ENCODE assay signal across 11 cellular contexts in the genomic region with DNA sequence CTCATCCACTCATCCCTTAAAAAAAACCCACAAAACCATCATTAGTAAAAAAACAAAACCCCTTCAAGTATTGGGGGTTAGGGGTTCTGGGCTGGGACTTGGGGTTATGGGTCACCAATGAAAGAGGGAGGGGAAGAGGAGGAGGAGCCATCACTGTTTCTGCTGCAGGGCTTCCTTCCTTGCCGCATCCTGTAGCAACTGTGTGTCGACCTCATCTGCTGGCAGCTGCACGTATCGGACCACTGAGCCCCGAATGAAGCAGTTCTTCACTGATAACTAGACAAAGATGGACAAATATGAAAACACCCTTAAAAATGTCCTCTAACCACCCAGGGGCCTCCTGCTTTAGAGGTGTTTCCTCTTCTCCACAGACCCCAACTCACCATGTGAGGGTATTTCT. TPM values are rescaled to one million over a fixed set of nuclear protein-coding genes. Genes with fewer than 3 reads are reported as not detected.
DNase-seq lines count a peak whose midpoint lies in the region; ATAC-seq and TF ChIP-seq lines count a peak whose summit lies in the region.
"Had no signal": no experiment of that assay in that cellular context is flagged by ENCODE, and none has a peak within 500 bp of the region (broad histone marks: within the 10 kb centered on the region; RNA-seq: fewer than 3 reads in every experiment).

No MANE protein-coding gene starts in this region.

- H3K9me3 ChIP-seq in esophagus (ENCODE audit: control insufficient read depth in 2 of 2, insufficient read depth in 1 of 2, low read depth in 1 of 2, low read length in 1 of 2) (no peaks in the 10 kb centered on the region), body of pancreas (no peaks in the 10 kb centered on the region)

- DNase-seq in activated naive CD4-positive, alpha-beta T cell treated with Interleukin-2 at 50 U/mL for 16 hours = peak; percentile 16
- no peak for DNase-seq in activated naive CD4-positive, alpha-beta T cell (lab: John Stamatoyannopoulos, UW)
- DNase-seq in activated B cell treated with CpG ODN at 0.5 μM for 24 hours (no peak), NCI-H446 treated with DMSO at 0.1 percent for 48 hours (lab: John Stamatoyannopoulos, UW) (no peak), NCI-H345 treated with DMSO at 0.1 percent for 48 hours (lab: John Stamatoyannopoulos, UW; ENCODE audit: unreplicated experiment) (no peak), body of pancreas (no peak)
- DNase-seq in stimulated activated naive CD8-positive, alpha-beta T cell treated with anti-CD3 and anti-CD28 coated beads, Interleukin-15, amount 100 ng/mL, for 72 hours = no peak
- DNase-seq: GF-D8, NCI-H187 had no signal

- intact Hi-C loops in activated B cell treated with CpG ODN at 0.5 μM for 24 hours (cut with micrococcal nuclease) = loop anchor here (2.0 kb wide), 1 partner anchor 17 kb away; the partner anchor contains the start of genes HSPA1A and HSPA1L
- intact Hi-C loops in body of pancreas (cut with DNase I) = no loop called here

- H3K9me3 Mint-ChIP-seq in activated B cell treated with CpG ODN at 0.5 μM for 24 hours = no peaks in the 10 kb centered on the region
- H3K9me3 Mint-ChIP-seq in stimulated activated naive CD8-positive, alpha-beta T cell treated with anti-CD3 and anti-CD28 coated beads, Interleukin-15, amount 100 ng/mL, for 72 hours = no peaks in the 10 kb centered on the region

- no peak for ATAC-seq in activated B cell treated with CpG ODN at 0.5 μM for 24 hours (ENCODE audit: low read depth)
- no peak for ATAC-seq in stimulated activated naive CD8-positive, alpha-beta T cell treated with anti-CD3 and anti-CD28 coated beads, Interleukin-15, amount 100 ng/mL, for 72 hours
- no peak for ATAC-seq in body of pancreas

- no peaks in the 10 kb centered on the region for H3K36me3 ChIP-seq in esophagus (ENCODE audit: control insufficient read depth in 2 of 2, insufficient read depth in 2 of 2, low read length in 1 of 2)
- H3K36me3 ChIP-seq in body of pancreas (replicated peaks in 1 of 2; ENCODE audit: insufficient read depth in 1 of 2, low read depth in 2 of 2) = no peaks in the 10 kb centered on the region

- POLR2A ChIA-PET in activated B cell treated with CpG ODN at 0.5 μM for 24 hours (lab: Charles Lee) = interaction anchor here (0.6 to 5.9 kb wide), 6 partner anchors 8 to 133 kb away, joined by 3 to 103 read pairs (median 5); partner anchors contain the start of genes CLIC1, LSM2 and MSH5

- H3K27ac Mint-ChIP-seq in activated B cell treated with CpG ODN at 0.5 μM for 24 hours = peak overlapping the region; percentile 89
- H3K27ac Mint-ChIP-seq in stimulated activated naive CD8-positive, alpha-beta T cell treated with anti-CD3 and anti-CD28 coated beads, Interleukin-15, amount 100 ng/mL, for 72 hours = peak overlapping the region in 1 of 2 donors; percentile 81

- TF ChIP-seq POLR2A in body of pancreas (IDR thresholded peaks at IDR 0.05) = no peak

- H3K27me3 ChIP-seq in esophagus (ENCODE audit: control insufficient read depth in 1 of 2, insufficient read depth in 2 of 2, low read length in 2 of 2) (no peaks in the 10 kb centered on the region), body of pancreas (no peaks in the 10 kb centered on the region)

- H3K4me3 ChIP-seq in esophagus (ENCODE audit: low read depth in 1 of 2, low read length in 2 of 2) = no peak overlapping the region
- no peak overlapping the region for H3K4me3 ChIP-seq in body of pancreas
- H3K4me3 ChIP-seq: smooth muscle cell had no signal

- H3K27ac ChIP-seq in esophagus (ENCODE audit: low read depth in 2 of 2, low read length in 1 of 2) = peak overlapping the region; percentile 33 to 41
- no peak overlapping the region for H3K27ac ChIP-seq in body of pancreas

- H3K4me1 ChIP-seq in esophagus (ENCODE audit: control insufficient read depth in 2 of 2, insufficient read depth in 2 of 2, low read length in 1 of 2) (no peaks in the 10 kb centered on the region), body of pancreas (peaks cover 22% of the 10 kb centered on the region)

- H3K36me3 Mint-ChIP-seq in activated B cell treated with CpG ODN at 0.5 μM for 24 hours (ENCODE audit: low read depth) = peaks cover 32% of the 10 kb centered on the region

- no peak for TF ChIP-seq CTCF in activated B cell treated with CpG ODN at 0.5 μM for 24 hours (IDR thresholded peaks at IDR 0.05)
- TF ChIP-seq CTCF in body of pancreas (IDR thresholded peaks at IDR 0.05) = no peak

- 50 to 59% methylated on average over 5 of the region's 5 CpGs for WGBS in esophagus, 2 donors
- 60 to 69% methylated on average over 5 of the region's 5 CpGs for WGBS in body of pancreas, 2 donors

- H3K27me3 Mint-ChIP-seq in activated B cell treated with CpG ODN at 0.5 μM for 24 hours = no peaks in the 10 kb centered on the region
- no peaks in the 10 kb centered on the region for H3K27me3 Mint-ChIP-seq in stimulated activated naive CD8-positive, alpha-beta T cell treated with anti-CD3 and anti-CD28 coated beads, Interleukin-15, amount 100 ng/mL, for 72 hours

- CTCF ChIA-PET in activated B cell treated with CpG ODN at 0.5 μM for 24 hours (lab: Charles Lee) = interaction anchor here (1.5 to 2.9 kb wide), 4 partner anchors 9 to 246 kb away, joined by 3 to 20 read pairs (median 6); partner anchors contain the start of genes CLIC1 and LSM2

- peak overlapping the region; percentile 62 for H3K4me3 Mint-ChIP-seq in activated B cell treated with CpG ODN at 0.5 μM for 24 hours
- H3K4me3 Mint-ChIP-seq in stimulated activated naive CD8-positive, alpha-beta T cell treated with anti-CD3 and anti-CD28 coated beads, Interleukin-15, amount 100 ng/mL, for 72 hours = peak overlapping the region; percentile 5 to 25

- peaks cover 51% of the 10 kb centered on the region for H3K4me1 Mint-ChIP-seq in activated B cell treated with CpG ODN at 0.5 μM for 24 hours
- H3K4me1 Mint-ChIP-seq in stimulated activated naive CD8-positive, alpha-beta T cell treated with anti-CD3 and anti-CD28 coated beads, Interleukin-15, amount 100 ng/mL, for 72 hours = peaks cover 48% of the 10 kb centered on the region

RNA-seq across cellular contexts. Expression of gene VARS1, which starts 2.1 kb away (rescaled TPM):
- total RNA-seq in activated B cell treated with CpG ODN at 0.5 μM for 24 hours (136 and 140 TPM in 2 replicates), body of pancreas (10 to 100 TPM; 39.2 to 67.6 TPM)
- 10 to 100 TPM; 35.7 to 37.3 TPM for polyA plus RNA-seq in esophagus

RNA-seq across cellular contexts. Expression of gene LSM2, which starts 9.2 kb away (rescaled TPM):
- total RNA-seq in activated B cell treated with CpG ODN at 0.5 μM for 24 hours (61.8 and 68.6 TPM in 2 replicates), body of pancreas (10 to 100 TPM; 21.0 to 22.4 TPM)
- polyA plus RNA-seq in esophagus = 10 to 100 TPM; 25.6 to 42.9 TPM

RNA-seq across cellular contexts. Expression of gene HSPA1L, which starts 17.5 kb away (rescaled TPM):
- total RNA-seq in activated B cell treated with CpG ODN at 0.5 μM for 24 hours (1.2 and 2.1 TPM in 2 replicates), body of pancreas (1 to 10 TPM in 1 of 2 donors, under 1 TPM in 1; 0.33 to 1.0 TPM)
- under 1 TPM; 0.39 to 0.42 TPM for polyA plus RNA-seq in esophagus

RNA-seq across cellular contexts. Expression of gene HSPA1A, which starts 17.7 kb away (rescaled TPM):
- total RNA-seq in activated B cell treated with CpG ODN at 0.5 μM for 24 hours (27.1 and 28.1 TPM in 2 replicates), body of pancreas (10 to 100 TPM; 70.9 to 92.1 TPM)
- polyA plus RNA-seq in esophagus = 100 to 1,000 TPM; 105 to 125 TPM

RNA-seq across cellular contexts. Expression of gene VWA7, which starts 20.5 kb away (rescaled TPM):
- total RNA-seq in activated B cell treated with CpG ODN at 0.5 μM for 24 hours (1.6 and 2.9 TPM in 2 replicates), body of pancreas (1 to 10 TPM; 4.2 to 6.3 TPM)
- 1 to 10 TPM in 1 of 2 donors, under 1 TPM in 1; 0.33 to 1.3 TPM for polyA plus RNA-seq in esophagus

Comparison
In these comparisons a context has a peak if more than half of its experiments do, and no peak if none do; other contexts are left out.
1. H3K27ac ChIP-seq: peak in esophagus (2 of 2); none in body of pancreas (0 of 4).